34 cellular contexts compared by ENCODE assay signal in genomic region chr15:46897266-46897665, GRCh38.
"Had no signal": no experiment of that assay in that cellular context is flagged by ENCODE, and none has a peak within 500 bp of the region (broad histone marks: within the 10 kb centered on the region; RNA-seq: fewer than 3 reads in every experiment).

No MANE protein-coding gene starts in this region.

- H3K36me3 ChIP-seq: MG63 had no signal

- H3K27me3 ChIP-seq: MG63 had no signal

- H3K9me3 ChIP-seq: MG63 had no signal

- DNase-seq: Karpas-422, Kasumi-1, KG1, MG63, MM.1S, MV-4-11, NCI-H1048, NCI-H1092, NCI-H1092 treated with DMSO at 0.1 percent for 48 hours, NCI-H1105, NCI-H1105 treated with DMSO at 0.1 percent for 48 hours, NCI-H1417 treated with DMSO at 0.1 percent for 48 hours, NCI-H1436, NCI-H1436 treated with DMSO at 0.1 percent for 48 hours, NCI-H146, NCI-H1694 treated with DMSO at 0.1 percent for 48 hours, NCI-H187, NCI-H187 treated with DMSO at 0.1 percent for 48 hours, NCI-H1930, NCI-H2029, NCI-H2029 treated with DMSO at 0.1 percent for 48 hours, NCI-H2081, NCI-H2081 treated with DMSO at 0.1 percent for 48 hours, NCI-H2107, NCI-H2171, NCI-H2171 treated with DMSO at 0.1 percent for 48 hours, NCI-H2227 treated with DMSO at 0.1 percent for 48 hours, NCI-H226, NCI-H345, NCI-H446, NCI-H446 treated with DMSO at 0.1 percent for 48 hours, NCI-H510A, NCI-H510A treated with DMSO at 0.1 percent for 48 hours had no signal

- H3K27ac ChIP-seq: KMS-11 had no signal

- H3K9ac ChIP-seq: KMS-11 had no signal

- H3K4me3 ChIP-seq: MG63 had no signal
